8 cellular contexts compared by ENCODE assay signal in genomic region chr17:46191332-46192210, GRCh38. TPM values are rescaled to one million over a fixed set of nuclear protein-coding genes. Genes with fewer than 3 reads are reported as not detected.
A peak's percentile ranks its signal among the peaks of the same experiment; 100 is the strongest.
DNase-seq lines count a peak whose midpoint lies in the region; ATAC-seq and TF ChIP-seq lines count a peak whose summit lies in the region.

No MANE protein-coding gene starts in this region.

- no peak overlapping the region for H4K8ac ChIP-seq in mesenchymal stem cell (ENCODE audit: low read length)

- peak overlapping the region; percentile 91 for H3K4me3 Mint-ChIP-seq in dendritic cell treated with granulocyte-macrophage colony-stimulating factor and Interleukin-4, amounts not matched to agents 40 ng/mL and 50 ng/mL, for 4 days

- ATAC-seq in GM21390 (IDR thresholded peaks at IDR 0.05; ENCODE audit: unreplicated experiment): no peak

- H4K91ac ChIP-seq in mesenchymal stem cell (ENCODE audit: low read length): no peak overlapping the region

- H3K27ac ChIP-seq in KMS-11: peak overlapping the region; percentile 88
- peak overlapping the region; percentile 93 for H3K27ac ChIP-seq in mesenchymal stem cell (ENCODE audit: low read length, poor library complexity, severe bottlenecking)
- peak overlapping the region; percentile 99 for H3K27ac ChIP-seq in tibial artery

- H3K36me3 Mint-ChIP-seq in dendritic cell treated with granulocyte-macrophage colony-stimulating factor and Interleukin-4, amounts not matched to agents 40 ng/mL and 50 ng/mL, for 4 days (ENCODE audit: low read depth): peaks cover 50% of the 10 kb centered on the region

- H3K9ac ChIP-seq in KMS-11: peak overlapping the region; percentile 85
- H3K9ac ChIP-seq in mesenchymal stem cell (ENCODE audit: low read length): peak overlapping the region; percentile 98

- no peaks in the 10 kb centered on the region for H3K9me3 Mint-ChIP-seq in dendritic cell treated with granulocyte-macrophage colony-stimulating factor and Interleukin-4, amounts not matched to agents 40 ng/mL and 50 ng/mL, for 4 days

- peaks cover 29% of the 10 kb centered on the region for H4K20me1 ChIP-seq in KMS-11 (ENCODE audit: insufficient read depth)

- 0 out of 2 replicates have a peak overlapping the region, but pooled peaks have one; percentile 8 for H2AFZ ChIP-seq in KMS-11 (ENCODE audit: low read depth)
- no peak overlapping the region for H2AFZ ChIP-seq in mesenchymal stem cell (ENCODE audit: low read depth, low read length)

- no peak overlapping the region for H2BK12ac ChIP-seq in mesenchymal stem cell (ENCODE audit: low read length in 2 of 2)

- H3K79me2 ChIP-seq in KMS-11 (ENCODE audit: insufficient read depth, low read depth): peaks cover 82% of the 10 kb centered on the region

- H3K27me3 Mint-ChIP-seq in dendritic cell treated with granulocyte-macrophage colony-stimulating factor and Interleukin-4, amounts not matched to agents 40 ng/mL and 50 ng/mL, for 4 days: no peaks in the 10 kb centered on the region

- no peak overlapping the region for H3K14ac ChIP-seq in mesenchymal stem cell (ENCODE audit: low read length in 2 of 2)

- no peak overlapping the region for H2BK15ac ChIP-seq in mesenchymal stem cell (ENCODE audit: low read depth, poor library complexity, severe bottlenecking)

- H2AK5ac ChIP-seq in mesenchymal stem cell (ENCODE audit: low read length, severe bottlenecking): peak overlapping the region; percentile 34

- peaks cover 5% of the 10 kb centered on the region for H3K79me1 ChIP-seq in mesenchymal stem cell (replicated peaks; ENCODE audit: low read length, poor library complexity, severe bottlenecking)

- H2BK120ac ChIP-seq in mesenchymal stem cell (ENCODE audit: low read depth, low read length): peak overlapping the region; percentile 19

- H3K23ac ChIP-seq in mesenchymal stem cell (ENCODE audit: low read length in 2 of 2): peak overlapping the region in 1 of 2 experiments; percentile 60

- H3K4me3 ChIP-seq in KMS-11 (IDR thresholded peaks at IDR 0.05; ENCODE audit: insufficient read depth, low read depth, low read length): peak overlapping the region; percentile 72
- peak overlapping the region; percentile 72 to 93 for H3K4me3 ChIP-seq in mesenchymal stem cell (ENCODE audit: insufficient read depth in 1 of 2, low read depth in 1 of 2, low read length in 2 of 2)
- peak overlapping the region; percentile 85 to 93 for H3K4me3 ChIP-seq in tibial artery

- H3K4me2 ChIP-seq in KMS-11 (peak overlapping the region; percentile 65), mesenchymal stem cell (ENCODE audit: low read length, poor library complexity, severe bottlenecking) (peak overlapping the region; percentile 80)

- no peak overlapping the region for H2BK5ac ChIP-seq in mesenchymal stem cell (ENCODE audit: low read depth, low read length, poor library complexity, severe bottlenecking)

- peak overlapping the region; percentile 18 to 56 for H3K4ac ChIP-seq in mesenchymal stem cell (ENCODE audit: low read depth in 1 of 2, low read length in 2 of 2)

- H3K18ac ChIP-seq in mesenchymal stem cell (ENCODE audit: low read depth in 1 of 2, low read length in 2 of 2): peak overlapping the region in 1 of 2 experiments; percentile 18

- peaks cover 62% of the 10 kb centered on the region for H3K4me1 ChIP-seq in KMS-11 (ENCODE audit: low read depth, poor library complexity, severe bottlenecking)
- peaks cover 13% of the 10 kb centered on the region for H3K4me1 ChIP-seq in mesenchymal stem cell (ENCODE audit: control insufficient read depth, insufficient read depth, low read depth, low read length)
- peaks cover 0 to 63% (median 42%) of the 10 kb centered on the region in 4 donors for H3K4me1 ChIP-seq in tibial artery

- H3K4me1 Mint-ChIP-seq in dendritic cell treated with granulocyte-macrophage colony-stimulating factor and Interleukin-4, amounts not matched to agents 40 ng/mL and 50 ng/mL, for 4 days (ENCODE audit: low read depth): peaks cover 57% of the 10 kb centered on the region

- H3K27me3 ChIP-seq in KMS-11 (ENCODE audit: insufficient read depth, low read depth) (no peaks in the 10 kb centered on the region), mesenchymal stem cell (ENCODE audit: control insufficient read depth in 1 of 2, insufficient read depth in 1 of 2, low read length in 2 of 2) (no peaks in the 10 kb centered on the region), tibial artery (peaks cover 0 to 2% of the 10 kb centered on the region in 2 donors)

- TF ChIP-seq CTCF in KMS-11 (conservative IDR thresholded peaks at IDR 0.05; ENCODE audit: low read depth, low read length) (0 out of 2 replicates have a peak, but pooled peaks have one; percentile 17), tibial artery (IDR thresholded peaks at IDR 0.05) (no peak)

- H3K36me3 ChIP-seq in KMS-11 (ENCODE audit: insufficient read depth) (no peaks in the 10 kb centered on the region), mesenchymal stem cell (ENCODE audit: control insufficient read depth in 1 of 2, insufficient read depth in 2 of 2, low read depth in 1 of 2, low read length in 2 of 2) (peaks cover 0 to 7% of the 10 kb centered on the region in 2 experiments), tibial artery (no peaks in the 10 kb centered on the region)

- DNase-seq in NCI-H2029 (lab: John Stamatoyannopoulos, UW) (peak; percentile 21), NCI-H2029 treated with DMSO at 0.1 percent for 48 hours (lab: John Stamatoyannopoulos, UW) (no peak), SK-N-DZ (ENCODE audit: low spot score) (peak; percentile 62), mesenchymal stem cell (peak; percentile 77), tibial artery (peak in 1 of 2 donors; percentile 67)

- intact Hi-C loops in dendritic cell treated with granulocyte-macrophage colony-stimulating factor and Interleukin-4, amounts not matched to agents 40 ng/mL and 50 ng/mL, for 4 days (cut with micrococcal nuclease): no loop called here
- intact Hi-C loops in tibial artery (cut with DNase I; ENCODE audit: low total_unique reads): loop anchor here (5.0 kb wide), 1 partner anchor 144 kb away; no protein-coding TSS in a partner anchor

- H3K27ac Mint-ChIP-seq in dendritic cell treated with granulocyte-macrophage colony-stimulating factor and Interleukin-4, amounts not matched to agents 40 ng/mL and 50 ng/mL, for 4 days: peak overlapping the region; percentile 97

- H3K9me3 ChIP-seq in mesenchymal stem cell (ENCODE audit: control insufficient read depth, low read length) (no peaks in the 10 kb centered on the region), tibial artery (no peaks in the 10 kb centered on the region)

- 1% methylated on average over 16 of the region's 21 CpGs for WGBS in mesenchymal stem cell

RNA-seq across cellular contexts. Expression of gene KANSL1, which starts 1.7 kb away (rescaled TPM):
- 24.1 and 37.8 TPM in 2 replicates for polyA plus RNA-seq in SK-N-DZ (2014; cell fraction: cytosol; rRNA removed)
- polyA plus RNA-seq in SK-N-DZ (2014; cell fraction: nucleus; rRNA removed): 83.5 and 163 TPM in 2 replicates
- 20.1 TPM for polyA plus RNA-seq in mesenchymal stem cell (2013, experiment 1 of 2)
- polyA plus RNA-seq in mesenchymal stem cell (2013, experiment 2 of 2): 20.0 TPM
